ENCODE assay signal across 9 cellular contexts in genomic region chrX:151793886-151794285, GRCh38. TPM values are rescaled to one million over a fixed set of nuclear protein-coding genes. Genes with fewer than 3 reads are reported as not detected.
"Had no signal": no experiment of that assay in that cellular context is flagged by ENCODE, and none has a peak within 500 bp of the region (broad histone marks: within the 10 kb centered on the region; RNA-seq: fewer than 3 reads in every experiment).

No MANE protein-coding gene starts in this region.

- H2AFZ ChIP-seq: GM23338 had no signal

- H3K27me3 Mint-ChIP-seq: IgD-negative memory B cell had no signal

- H3K27ac ChIP-seq: HL-60 had no signal

- H3K4me3 Mint-ChIP-seq: GM23338, H9, IgD-negative memory B cell had no signal

- H3K4me3 ChIP-seq: GM23338 had no signal

- H3K36me3 Mint-ChIP-seq: IgD-negative memory B cell had no signal

- DNase-seq: H9, HCEC 1CT had no signal

- FAIRE-seq: H1, H54, HepG2 had no signal

- ATAC-seq: GM23338, HepG2 had no signal

- H3K4me2 ChIP-seq: GM23338 had no signal

- H3K27ac Mint-ChIP-seq: GM23338, H9, IgD-negative memory B cell had no signal

- H3K4me1 Mint-ChIP-seq: GM23338, H9, IgD-negative memory B cell had no signal

RNA-seq across cellular contexts. Expression of gene CNGA2, which starts 59.3 kb away (rescaled TPM):
- total RNA-seq: GM23338, H1, H9, HepG2, HT1080 had no signal
- polyA plus RNA-seq: GM23338, H1, HepG2, IgD-negative memory B cell had no signal
